15 cellular contexts compared by ENCODE assay signal in the genomic region with DNA sequence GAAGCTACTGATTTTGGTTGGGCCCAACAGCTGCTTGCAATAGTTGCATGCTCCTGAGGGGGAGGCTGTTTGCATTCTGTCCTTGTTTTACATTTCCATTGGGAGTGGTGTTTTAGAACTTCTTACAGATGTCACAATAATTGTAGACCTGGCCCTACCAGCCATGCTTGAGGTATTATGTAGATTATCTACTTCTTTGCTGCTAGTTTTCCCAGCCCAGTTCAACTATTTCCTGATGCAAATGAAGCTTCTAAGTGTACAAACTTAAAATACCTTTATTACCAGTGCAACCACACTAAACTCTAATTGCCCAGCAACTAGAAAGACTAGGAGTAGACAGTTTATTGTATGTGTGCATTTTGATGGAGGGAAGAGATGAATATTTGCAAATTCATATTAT.
"Had no signal": no experiment of that assay in that cellular context is flagged by ENCODE, and none has a peak within 500 bp of the region (broad histone marks: within the 10 kb centered on the region; RNA-seq: fewer than 3 reads in every experiment).

No MANE protein-coding gene starts in this region.

- DNase-seq: activated CD4-positive, alpha-beta T cell treated with anti-CD3 and anti-CD28 coated beads for 1 hour; activated CD4-positive, alpha-beta T cell treated with anti-CD3 and anti-CD28 coated beads, Interleukin-2, amount 50 U/mL, for 48 hours; activated gamma-delta T cell treated with Interleukin-2 at 50 U/mL for 16 hours; activated naive CD8-positive, alpha-beta T cell treated with anti-CD3 and anti-CD28 coated beads for 36 hours; activated T-cell treated with anti-CD3 and anti-CD28 coated beads, Interleukin-2, amount 50 U/mL, for 48 hours; glutamatergic neuron; immature natural killer cell; left lung; nephron progenitor cell; stimulated activated CD4-positive, alpha-beta T cell treated with anti-CD3 and anti-CD28 coated beads, Interleukin-4, amount 100 ng/mL, for 24 hours; stomach; SW 1271 had no signal

- H3K4me3 ChIP-seq: breast epithelium, left lung, SJSA1, stomach, thoracic aorta had no signal

- ATAC-seq: left lung had no signal

- H3K36me3 ChIP-seq: breast epithelium, left lung, SJSA1, stomach, thoracic aorta had no signal

- H3K9me3 ChIP-seq: breast epithelium, left lung, SJSA1, stomach, thoracic aorta had no signal

- H3K27ac Mint-ChIP-seq: activated naive CD8-positive, alpha-beta T cell treated with anti-CD3 and anti-CD28 coated beads for 36 hours; immature natural killer cell; nephron progenitor cell had no signal

- H3K27ac ChIP-seq: breast epithelium, stomach, thoracic aorta had no signal

- H3K4me1 Mint-ChIP-seq: activated naive CD8-positive, alpha-beta T cell treated with anti-CD3 and anti-CD28 coated beads for 36 hours; immature natural killer cell had no signal

- H3K27me3 ChIP-seq: breast epithelium, left lung, SJSA1, stomach had no signal

- H3K4me3 Mint-ChIP-seq: activated naive CD8-positive, alpha-beta T cell treated with anti-CD3 and anti-CD28 coated beads for 36 hours; immature natural killer cell; nephron progenitor cell had no signal

- H3K9me3 Mint-ChIP-seq: activated naive CD8-positive, alpha-beta T cell treated with anti-CD3 and anti-CD28 coated beads for 36 hours; immature natural killer cell; nephron progenitor cell had no signal

- H3K4me1 ChIP-seq: breast epithelium, stomach had no signal

- H3K36me3 Mint-ChIP-seq: activated naive CD8-positive, alpha-beta T cell treated with anti-CD3 and anti-CD28 coated beads for 36 hours; immature natural killer cell had no signal
